Comparison of ENCODE assay signal across 8 cellular contexts in the genomic region with DNA sequence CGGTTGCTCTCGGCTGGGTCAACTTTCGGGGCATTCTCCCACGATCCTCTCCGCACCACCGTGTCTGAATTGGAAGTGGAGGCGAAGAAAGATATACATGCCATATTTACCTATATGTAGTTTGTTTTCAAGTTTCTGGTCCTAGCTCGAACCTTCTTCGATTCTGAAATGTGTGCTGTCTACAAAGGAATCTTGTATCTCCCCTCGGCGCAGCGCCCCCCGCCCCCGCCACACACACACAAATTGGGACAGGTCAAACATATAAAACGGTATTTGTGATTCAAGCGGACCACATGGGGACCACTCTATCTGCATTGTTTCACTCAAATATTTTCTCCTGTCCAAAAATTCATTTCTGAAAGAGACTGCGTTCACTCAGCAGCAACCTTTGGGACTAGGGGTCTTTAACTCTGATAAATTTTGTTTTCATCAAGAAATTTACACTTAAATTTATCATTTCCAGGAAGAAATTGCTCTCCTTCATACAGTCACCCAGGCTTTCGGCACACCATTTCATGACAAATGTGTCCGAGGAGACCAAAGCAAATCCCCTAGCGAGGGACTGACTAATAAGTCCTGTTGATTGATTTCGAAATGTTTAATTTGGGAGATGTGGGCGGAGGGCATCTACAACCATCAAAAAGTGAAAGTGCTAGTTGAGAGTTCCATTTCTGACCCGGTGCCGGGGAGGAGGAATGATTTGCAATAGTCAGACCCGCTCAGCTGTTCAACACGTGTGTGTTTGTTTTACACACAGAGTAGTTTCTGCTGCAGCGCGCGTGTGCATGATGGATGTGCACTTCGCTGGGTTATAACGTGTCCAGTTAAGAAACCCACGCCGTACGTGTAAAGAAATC. TPM values are rescaled to one million over a fixed set of nuclear protein-coding genes. Genes with fewer than 3 reads are reported as not detected.
A peak's percentile ranks its signal among the peaks of the same experiment; 100 is the strongest.
DNase-seq lines count a peak whose midpoint lies in the region; ATAC-seq and TF ChIP-seq lines count a peak whose summit lies in the region.

No MANE protein-coding gene starts in this region.

- peak; percentile 3 for ATAC-seq in central memory CD8-positive, alpha-beta T cell (replicated peaks; ENCODE audit: extremely low read depth, poor library complexity, severe bottlenecking)
- no peak for ATAC-seq in HG03378 (IDR thresholded peaks at IDR 0.05; ENCODE audit: unreplicated experiment)

- H3K36me3 Mint-ChIP-seq in central memory CD8-positive, alpha-beta T cell (ENCODE audit: insufficient read depth), result peaks cover 51% of the 10 kb centered on the region

- H3K27ac ChIP-seq in WERI-Rb-1, result no peak overlapping the region

- H3K4me3 Mint-ChIP-seq in central memory CD8-positive, alpha-beta T cell, result peak overlapping the region; percentile 99

- TF ChIP-seq CTCF in WERI-Rb-1 (IDR thresholded peaks at IDR 0.05; ENCODE audit: low read depth, low read length), result no peak

- peaks cover 27% of the 10 kb centered on the region for H3K27me3 ChIP-seq in WERI-Rb-1 (ENCODE audit: insufficient read depth, low read depth, severe bottlenecking)

- peaks cover 5% of the 10 kb centered on the region for H3K36me3 ChIP-seq in WERI-Rb-1

- H3K4me1 Mint-ChIP-seq in central memory CD8-positive, alpha-beta T cell, result peaks cover 63% of the 10 kb centered on the region

- H3K4me3 ChIP-seq in WERI-Rb-1 (ENCODE audit: low read depth, low read length), result peak overlapping the region; percentile 78

- no peaks in the 10 kb centered on the region for H3K9me3 ChIP-seq in WERI-Rb-1 (ENCODE audit: severe bottlenecking)

- H3K27ac Mint-ChIP-seq in central memory CD8-positive, alpha-beta T cell (ENCODE audit: low read depth), result peak overlapping the region; percentile 99

- peaks cover 33% of the 10 kb centered on the region for H3K27me3 Mint-ChIP-seq in central memory CD8-positive, alpha-beta T cell

- H3K9me3 Mint-ChIP-seq in central memory CD8-positive, alpha-beta T cell, result no peaks in the 10 kb centered on the region

- DNase-seq in Daoy (ENCODE audit: low read depth), result peak; percentile 71
- DNase-seq in M059J (ENCODE audit: low read depth), result peak; percentile 71
- no peak for DNase-seq in WERI-Rb-1
- peak in 1 of 2 donors; percentile 50 for DNase-seq in central memory CD8-positive, alpha-beta T cell (ENCODE audit: low spot score in 2 of 2)
- DNase-seq in islet precursor cell, result peak; percentile 61
- peak; percentile 33 for DNase-seq in stimulated activated CD4-positive, alpha-beta T cell treated with anti-CD3 and anti-CD28 coated beads, Interleukin-12 subunit alpha, Interleukin-12 subunit beta, amount 100 ng/mL, for 4 hours
- no peak for DNase-seq in epidermal melanocyte (ENCODE audit: insufficient read length, low spot score)

RNA-seq across cellular contexts. Expression of gene NR4A3, which starts 1.1 kb away (rescaled TPM):
- 0.17 and 0.24 TPM in 2 replicates for total RNA-seq in Daoy (2014; rRNA removed; shearing (Covaris generic))
- total RNA-seq in M059J (2014; rRNA removed; shearing (Covaris generic)), result 0.05 and 0.17 TPM in 2 replicates

Comparison
In these comparisons a context has a peak if more than half of its experiments do, and no peak if none do; other contexts are left out.
1. DNase-seq: peak in Daoy (single experiment), M059J (single experiment), islet precursor cell (single experiment) and stimulated activated CD4-positive, alpha-beta T cell treated with anti-CD3 and anti-CD28 coated beads, Interleukin-12 subunit alpha, Interleukin-12 subunit beta, amount 100 ng/mL, for 4 hours (single experiment); none in WERI-Rb-1 (single experiment) and epidermal melanocyte (single experiment).